ENCODE assay signal across 23 cellular contexts in genomic region chr17:70047619-70048018, GRCh38. TPM values are rescaled to one million over a fixed set of nuclear protein-coding genes. Genes with fewer than 3 reads are reported as not detected.
DNase-seq lines count a peak whose midpoint lies in the region; ATAC-seq, FAIRE-seq and TF ChIP-seq lines count a peak whose summit lies in the region.
"Had no signal": no experiment of that assay in that cellular context is flagged by ENCODE, and none has a peak within 500 bp of the region (broad histone marks: within the 10 kb centered on the region; RNA-seq: fewer than 3 reads in every experiment).

No MANE protein-coding gene starts in this region.

- H3K4me1 ChIP-seq in A549 (peaks cover 9% of the 10 kb centered on the region; the same call in 2 of the 3 replicates), PC-3 (ENCODE audit: insufficient read depth, low read length) (no peaks in the 10 kb centered on the region), esophagus muscularis mucosa (peaks cover 0 to 16% (median 9%) of the 10 kb centered on the region in 4 donors), SJCRH30 (no peaks in the 10 kb centered on the region)
- H3K4me1 ChIP-seq: BLaER1 treated with 17β-estradiol and CSF1 and Interleukin-3, amounts not matched to agents 10 nM and 100 nM; HAP-1 had no signal

- BruUV-seq in PC-3 (replicated peaks; lab: Mats Ljungman, UMichigan): no TSS peak

- H3K9me3 ChIP-seq in A549: no peaks in the 10 kb centered on the region
- no peaks in the 10 kb centered on the region for H3K9me3 ChIP-seq in PC-3 (ENCODE audit: low read length)
- H3K9me3 ChIP-seq in esophagus muscularis mucosa: no peaks in the 10 kb centered on the region
- H3K9me3 ChIP-seq in SJCRH30 (replicated peaks): no peaks in the 10 kb centered on the region
- H3K9me3 ChIP-seq: BLaER1 treated with 17β-estradiol and CSF1 and Interleukin-3, amounts not matched to agents 10 nM and 100 nM; HAP-1; SK-N-SH had no signal

- CTCF ChIA-PET in A549 (lab: Yijun Ruan, JAX) (interaction anchor here (0.7 to 1.8 kb wide), 2 partner anchors 17 to 41 kb away, joined by 3 to 4 read pairs; no protein-coding TSS in a partner anchor), PC-3 (lab: Charles Lee) (no interaction called here)

- H3K4me2 ChIP-seq in A549: peak overlapping the region; percentile 22; the same call in 2 of the 3 replicates
- no peak overlapping the region for H3K4me2 ChIP-seq in PC-3 (ENCODE audit: low read length)
- H3K4me2 ChIP-seq: BLaER1 treated with 17β-estradiol and CSF1 and Interleukin-3, amounts not matched to agents 10 nM and 100 nM; SK-N-SH had no signal

- DNase-seq in A549 (ENCODE audit: low read depth in 1 of 2, low spot score in 1 of 2) (peak in 1 of 2 experiments; percentile 25), PC-3 (peak; percentile 11), esophagus muscularis mucosa (ENCODE audit: extremely low spot score) (no peak), SJCRH30 (no peak), NCI-H1048 (lab: John Stamatoyannopoulos, UW) (no peak)
- DNase-seq: CD8-positive, alpha-beta T cell; DMS79; NCI-H1105 treated with DMSO at 0.1 percent for 48 hours; NCI-H1694 treated with DMSO at 0.1 percent for 48 hours; NCI-H2107; NCI-H2227 treated with DMSO at 0.1 percent for 48 hours; NCI-H510A treated with DMSO at 0.1 percent for 48 hours; NCI-H774; SHP77; SK-N-SH had no signal

- no peaks in the 10 kb centered on the region for H3K36me3 ChIP-seq in PC-3 (ENCODE audit: low read depth, low read length)
- no peaks in the 10 kb centered on the region for H3K36me3 ChIP-seq in esophagus muscularis mucosa
- H3K36me3 ChIP-seq in SJCRH30: no peaks in the 10 kb centered on the region
- H3K36me3 ChIP-seq: BLaER1 treated with 17β-estradiol and CSF1 and Interleukin-3, amounts not matched to agents 10 nM and 100 nM; HAP-1 had no signal

- H2AFZ ChIP-seq in PC-3 (ENCODE audit: low read length): 0 out of 2 replicates have a peak overlapping the region, but pooled peaks have one; percentile 24

- no peaks in the 10 kb centered on the region for H3K79me2 ChIP-seq in PC-3 (ENCODE audit: low read length)

- no peaks in the 10 kb centered on the region for H3K9me2 ChIP-seq in PC-3 (replicated peaks; ENCODE audit: low read length)
- H3K9me2 ChIP-seq: SK-N-SH had no signal

- TF ChIP-seq POLR2A in A549 (IDR thresholded peaks at IDR 0.05; ENCODE audit: low read length) (no peak), esophagus muscularis mucosa (IDR thresholded peaks at IDR 0.05; ENCODE audit: low read depth) (no peak)

- no peak overlapping the region for H3K27ac ChIP-seq in A549
- no peak overlapping the region for H3K27ac ChIP-seq in PC-3 (ENCODE audit: low read length)
- H3K27ac ChIP-seq in esophagus muscularis mucosa (replicated peaks in 1 of 4): peak overlapping the region in 1 of 4 donors; percentile 55
- no peak overlapping the region for H3K27ac ChIP-seq in SJCRH30
- H3K27ac ChIP-seq: BLaER1 treated with 17β-estradiol and CSF1 and Interleukin-3, amounts not matched to agents 10 nM and 100 nM had no signal

- FAIRE-seq in A549 (lab: Jason Lieb, UNC) (no peak), islet of Langerhans (lab: Jason Lieb, UNC) (peak; percentile 13)
- FAIRE-seq: A204.1 had no signal

- POLR2A ChIA-PET in A549 (lab: Yijun Ruan, JAX): no interaction called here
- POLR2A ChIA-PET in PC-3 (lab: Charles Lee; ENCODE audit: unreplicated experiment): no interaction called here

- H3K4me3 ChIP-seq in A549 (no peak overlapping the region), PC-3 (ENCODE audit: low read length) (no peak overlapping the region), esophagus muscularis mucosa (no peak overlapping the region), SJCRH30 (no peak overlapping the region)
- H3K4me3 ChIP-seq: BLaER1 treated with 17β-estradiol and CSF1 and Interleukin-3, amounts not matched to agents 10 nM and 100 nM; HAP-1 had no signal

- no peaks in the 10 kb centered on the region for H3K27me3 ChIP-seq in PC-3 (ENCODE audit: low read length)
- no peaks in the 10 kb centered on the region for H3K27me3 ChIP-seq in esophagus muscularis mucosa
- no peaks in the 10 kb centered on the region for H3K27me3 ChIP-seq in SJCRH30
- H3K27me3 ChIP-seq: BLaER1 treated with 17β-estradiol and CSF1 and Interleukin-3, amounts not matched to agents 10 nM and 100 nM had no signal

- H3K9ac ChIP-seq in PC-3 (ENCODE audit: low read length): no peak overlapping the region
- H3K9ac ChIP-seq: BLaER1 treated with 17β-estradiol and CSF1 and Interleukin-3, amounts not matched to agents 10 nM and 100 nM; SK-N-SH had no signal

- 24% methylated on average over 4 of the region's 4 CpGs for WGBS in A549 (ENCODE audit: missing lambda C conversion rate)
- WGBS in esophagus muscularis mucosa: 37% methylated on average over 4 of the region's 4 CpGs

- ATAC-seq in A549: peak in 1 of 2 experiments; percentile 34; a peak in 1 of 6 replicates
- no peak for ATAC-seq in PC-3
- ATAC-seq in GM19455 (IDR thresholded peaks at IDR 0.05; ENCODE audit: unreplicated experiment): no peak
- no peak for ATAC-seq in GM21515 (IDR thresholded peaks at IDR 0.05; ENCODE audit: unreplicated experiment)
- ATAC-seq: CD8-positive, alpha-beta T cell had no signal

- intact Hi-C loops in PC-3 (cut with micrococcal nuclease): loop anchor here (5.0 kb wide), 1 partner anchor 40 kb away; no protein-coding TSS in a partner anchor
- intact Hi-C loops in esophagus muscularis mucosa (cut with DNase I): no loop called here

- TF ChIP-seq CTCF in A549 (IDR thresholded peaks at IDR 0.05): no peak
- TF ChIP-seq CTCF in PC-3 (conservative IDR thresholded peaks at IDR 0.05; ENCODE audit: low read depth, low read length): no peak
- TF ChIP-seq CTCF in esophagus muscularis mucosa (IDR thresholded peaks at IDR 0.05): no peak

- no peaks in the 10 kb centered on the region for H4K20me1 ChIP-seq in PC-3 (ENCODE audit: low read length)
- H4K20me1 ChIP-seq: BLaER1 treated with 17β-estradiol and CSF1 and Interleukin-3, amounts not matched to agents 10 nM and 100 nM had no signal

- TF ChIP-seq RAD21 in A549 (conservative IDR thresholded peaks at IDR 0.05 in 1 of 2, IDR thresholded peaks at IDR 0.05 in 1 of 2): no peak

- H3F3A ChIP-seq in PC-3 (ENCODE audit: low read length, unreplicated experiment): no peaks in the 10 kb centered on the region

- TF ChIP-seq EP300 in A549 (IDR thresholded peaks at IDR 0.05): no peak
- peak; percentile 44 for TF ChIP-seq EP300 in esophagus muscularis mucosa (IDR thresholded peaks at IDR 0.05)

TF ChIP-seq in A549, 52 proteins besides CTCF, POLR2A, EP300 and RAD21 (continues in another document):
- no peak for TF ChIP-seq CEBPB (IDR thresholded peaks at IDR 0.05)
- TF ChIP-seq, protein P1, sequence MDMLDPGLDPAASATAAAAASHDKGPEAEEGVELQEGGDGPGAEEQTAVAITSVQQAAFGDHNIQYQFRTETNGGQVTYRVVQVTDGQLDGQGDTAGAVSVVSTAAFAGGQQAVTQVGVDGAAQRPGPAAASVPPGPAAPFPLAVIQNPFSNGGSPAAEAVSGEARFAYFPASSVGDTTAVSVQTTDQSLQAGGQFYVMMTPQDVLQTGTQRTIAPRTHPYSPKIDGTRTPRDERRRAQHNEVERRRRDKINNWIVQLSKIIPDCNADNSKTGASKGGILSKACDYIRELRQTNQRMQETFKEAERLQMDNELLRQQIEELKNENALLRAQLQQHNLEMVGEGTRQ (IDR thresholded peaks at IDR 0.05): no peak
- TF ChIP-seq RNF2 (IDR thresholded peaks at IDR 0.05; ENCODE audit: borderline replicate concordance, low read depth): no peak
- TF ChIP-seq HOXB5 (CRISPR knock-in tag; IDR thresholded peaks at IDR 0.05): no peak
- TF ChIP-seq FOXS1 (CRISPR knock-in tag; IDR thresholded peaks at IDR 0.05): no peak
- TF ChIP-seq, protein P2, sequence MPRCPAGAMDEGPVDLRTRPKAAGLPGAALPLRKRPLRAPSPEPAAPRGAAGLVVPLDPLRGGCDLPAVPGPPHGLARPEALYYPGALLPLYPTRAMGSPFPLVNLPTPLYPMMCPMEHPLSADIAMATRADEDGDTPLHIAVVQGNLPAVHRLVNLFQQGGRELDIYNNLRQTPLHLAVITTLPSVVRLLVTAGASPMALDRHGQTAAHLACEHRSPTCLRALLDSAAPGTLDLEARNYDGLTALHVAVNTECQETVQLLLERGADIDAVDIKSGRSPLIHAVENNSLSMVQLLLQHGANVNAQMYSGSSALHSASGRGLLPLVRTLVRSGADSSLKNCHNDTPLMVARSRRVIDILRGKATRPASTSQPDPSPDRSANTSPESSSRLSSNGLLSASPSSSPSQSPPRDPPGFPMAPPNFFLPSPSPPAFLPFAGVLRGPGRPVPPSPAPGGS (IDR thresholded peaks at IDR 0.05): no peak
- no peak for TF ChIP-seq SREBF2 (IDR thresholded peaks at IDR 0.05)
- TF ChIP-seq EHF (CRISPR knock-in tag; IDR thresholded peaks at IDR 0.05): no peak
- no peak for TF ChIP-seq HOXB13 (CRISPR knock-in tag; IDR thresholded peaks at IDR 0.05; ENCODE audit: low read depth)
- TF ChIP-seq E2F6 (IDR thresholded peaks at IDR 0.05; ENCODE audit: borderline replicate concordance, low read depth): no peak
- TF ChIP-seq ESRRA (IDR thresholded peaks at IDR 0.05; ENCODE audit: borderline replicate concordance, low read length): no peak
- no peak for TF ChIP-seq PBX3 (IDR thresholded peaks at IDR 0.05)
- no peak for TF ChIP-seq SMC3 (IDR thresholded peaks at IDR 0.05)
- TF ChIP-seq RARB (CRISPR knock-in tag; IDR thresholded peaks at IDR 0.05): no peak

RNA-seq across cellular contexts. Expression of gene KCNJ16, which starts 27.4 kb away (rescaled TPM):
- polyA plus RNA-seq in A549 (2011; rRNA removed) (1.4 and 1.6 TPM in 2 replicates), A549 (2017; fragmentation: RNase III; extraction: RNeasy Plus Mini Kit Qiagen cat#74134 plus additional on column Dnase treatment) (0.59 to 0.87 TPM (median 0.84 TPM) in 3 replicates)
- polyA plus RNA-seq in A549 (2012; cell fraction: cytosol; rRNA removed): 0.05 and 0.06 TPM in 2 replicates
- 0.11 and 0.32 TPM in 2 replicates for polyA plus RNA-seq in A549 (2012; cell fraction: nucleus; rRNA removed)
- polyA minus RNA-seq in A549 (2011; rRNA and poly(A)+ RNA removed): 0.83 and 1.0 TPM in 2 replicates
- total RNA-seq in PC-3 (2014; rRNA removed) (not detected in 2 replicates), esophagus muscularis mucosa (under 1 TPM in 3 of 4 donors, not detected in 1; 0.78 to 0.86 (median 0.83) TPM)
- not detected in 2 replicates for total RNA-seq in SJCRH30 (2014; rRNA removed; shearing (Covaris generic))
- total RNA-seq: CD8-positive, alpha-beta T cell; OCI-LY7; RPMI7951 had no signal
- polyA plus RNA-seq: SK-N-SH had no signal
